In genomic region chr1:209411491-209411929, GRCh38 we compare ENCODE assay signal across 11 cellular contexts.
A peak's percentile ranks its signal among the peaks of the same experiment; 100 is the strongest.
DNase-seq lines count a peak whose midpoint lies in the region; ATAC-seq and TF ChIP-seq lines count a peak whose summit lies in the region.
"Had no signal": no experiment of that assay in that cellular context is flagged by ENCODE, and none has a peak within 500 bp of the region (broad histone marks: within the 10 kb centered on the region; RNA-seq: fewer than 3 reads in every experiment).

No MANE protein-coding gene starts in this region.

- H3K27me3 Mint-ChIP-seq in chondrocyte (ENCODE audit: low read depth), result no peaks in the 10 kb centered on the region
- peaks cover 21% of the 10 kb centered on the region for H3K27me3 Mint-ChIP-seq in activated T-helper 2 cell treated with anti-CD3 and anti-CD28 coated beads, Interferon-gamma antibody, Interleukin-2, Interleukin-4, amounts not matched to agents 10 μg/mL and 5 μg/mL and 100 μg/mL, durations not matched to agents 14 hours and 24 hours and 36 hours (ENCODE audit: low read depth)

- H3K9me3 ChIP-seq in lower lobe of right lung, result no peaks in the 10 kb centered on the region
- no peaks in the 10 kb centered on the region for H3K9me3 ChIP-seq in aorta (ENCODE audit: control insufficient read depth, low read length)
- H3K9me3 ChIP-seq in WERI-Rb-1 (ENCODE audit: severe bottlenecking), result no peaks in the 10 kb centered on the region

- H3K4me1 ChIP-seq in lower lobe of right lung, result peaks cover 6% of the 10 kb centered on the region
- no peaks in the 10 kb centered on the region for H3K4me1 ChIP-seq in aorta (ENCODE audit: control insufficient read depth in 1 of 2, insufficient read depth in 2 of 2, low read length in 2 of 2)

- H3K27ac Mint-ChIP-seq in chondrocyte (ENCODE audit: unreplicated experiment), result peak overlapping the region; percentile 42
- no peak overlapping the region for H3K27ac Mint-ChIP-seq in activated T-helper 2 cell treated with anti-CD3 and anti-CD28 coated beads, Interferon-gamma antibody, Interleukin-2, Interleukin-4, amounts not matched to agents 10 μg/mL and 5 μg/mL and 100 μg/mL, durations not matched to agents 14 hours and 24 hours and 36 hours

- H3K27me3 ChIP-seq in lower lobe of right lung (ENCODE audit: low read depth), result no peaks in the 10 kb centered on the region
- H3K27me3 ChIP-seq in aorta (ENCODE audit: control insufficient read depth in 1 of 2, insufficient read depth in 2 of 2, low read length in 1 of 2), result no peaks in the 10 kb centered on the region
- peaks cover 35% of the 10 kb centered on the region for H3K27me3 ChIP-seq in WERI-Rb-1 (ENCODE audit: insufficient read depth, low read depth, severe bottlenecking)

- intact Hi-C loops in lower lobe of right lung (cut with DNase I), result no loop called here
- intact Hi-C loops in aorta (cut with DNase I), result loop anchor here in 1 of 2 donors (2.0 kb wide), 1 partner anchor 17 kb away; no protein-coding TSS in a partner anchor
- intact Hi-C loops in activated T-helper 2 cell treated with anti-CD3 and anti-CD28 coated beads, Interferon-gamma antibody, Interleukin-2, Interleukin-4, amounts not matched to agents 10 μg/mL and 5 μg/mL and 100 μg/mL, durations not matched to agents 14 hours and 24 hours and 36 hours (cut with micrococcal nuclease), result no loop called here

- H3K36me3 ChIP-seq in lower lobe of right lung (no peaks in the 10 kb centered on the region), aorta (ENCODE audit: control insufficient read depth in 1 of 2, insufficient read depth in 2 of 2, low read length in 1 of 2) (no peaks in the 10 kb centered on the region), WERI-Rb-1 (no peaks in the 10 kb centered on the region)

- H3K27ac ChIP-seq in lower lobe of right lung (no peak overlapping the region), aorta (ENCODE audit: low read depth in 1 of 2, low read length in 2 of 2) (no peak overlapping the region), WERI-Rb-1 (no peak overlapping the region)

- no peaks in the 10 kb centered on the region for H3K9me3 Mint-ChIP-seq in chondrocyte (ENCODE audit: low read depth)
- no peaks in the 10 kb centered on the region for H3K9me3 Mint-ChIP-seq in activated T-helper 2 cell treated with anti-CD3 and anti-CD28 coated beads, Interferon-gamma antibody, Interleukin-2, Interleukin-4, amounts not matched to agents 10 μg/mL and 5 μg/mL and 100 μg/mL, durations not matched to agents 14 hours and 24 hours and 36 hours

- peaks cover 15% of the 10 kb centered on the region for H3K4me1 Mint-ChIP-seq in chondrocyte (ENCODE audit: low read depth)
- H3K4me1 Mint-ChIP-seq in activated T-helper 2 cell treated with anti-CD3 and anti-CD28 coated beads, Interferon-gamma antibody, Interleukin-2, Interleukin-4, amounts not matched to agents 10 μg/mL and 5 μg/mL and 100 μg/mL, durations not matched to agents 14 hours and 24 hours and 36 hours (ENCODE audit: low read depth), result no peaks in the 10 kb centered on the region

- no peak overlapping the region for H3K4me3 Mint-ChIP-seq in chondrocyte (ENCODE audit: unreplicated experiment)
- no peak overlapping the region for H3K4me3 Mint-ChIP-seq in activated T-helper 2 cell treated with anti-CD3 and anti-CD28 coated beads, Interferon-gamma antibody, Interleukin-2, Interleukin-4, amounts not matched to agents 10 μg/mL and 5 μg/mL and 100 μg/mL, durations not matched to agents 14 hours and 24 hours and 36 hours (ENCODE audit: low read depth)

- no peak for TF ChIP-seq CTCF in chondrocyte (IDR thresholded peaks at IDR 0.05)
- no peak for TF ChIP-seq CTCF in lower lobe of right lung (IDR thresholded peaks at IDR 0.05)
- no peak for TF ChIP-seq CTCF in WERI-Rb-1 (IDR thresholded peaks at IDR 0.05; ENCODE audit: low read depth, low read length)

- peak; percentile 40 to 71 for ATAC-seq in lower lobe of right lung
- peak; percentile 66 for ATAC-seq in aorta (ENCODE audit: low FRiP score)
- ATAC-seq in GM21423 (IDR thresholded peaks at IDR 0.05; ENCODE audit: unreplicated experiment), result no peak
- ATAC-seq: stimulated activated naive CD8-positive, alpha-beta T cell treated with anti-CD3 and anti-CD28 coated beads, Interleukin-15, Interleukin-2, amounts not matched to agents 100 U/mL and 50 U/mL, for 24 hours had no signal

- H3K4me3 ChIP-seq in lower lobe of right lung (no peak overlapping the region), aorta (ENCODE audit: low read length in 2 of 2) (no peak overlapping the region), WERI-Rb-1 (ENCODE audit: low read depth, low read length) (no peak overlapping the region)

- H3K36me3 Mint-ChIP-seq in chondrocyte (ENCODE audit: low read depth), result no peaks in the 10 kb centered on the region
- H3K36me3 Mint-ChIP-seq in activated T-helper 2 cell treated with anti-CD3 and anti-CD28 coated beads, Interferon-gamma antibody, Interleukin-2, Interleukin-4, amounts not matched to agents 10 μg/mL and 5 μg/mL and 100 μg/mL, durations not matched to agents 14 hours and 24 hours and 36 hours (ENCODE audit: low read depth), result no peaks in the 10 kb centered on the region

- 11 to 14% methylated on average over 3 of the region's 3 CpGs for WGBS in aorta, 2 donors

- peak; percentile 51 for DNase-seq in NCI-H2171 treated with DMSO at 0.1 percent for 48 hours (lab: John Stamatoyannopoulos, UW)
- no peak for DNase-seq in NCI-H2171 (lab: John Stamatoyannopoulos, UW)
- no peak for DNase-seq in chondrocyte (ENCODE audit: low spot score)
- no peak for DNase-seq in lower lobe of right lung
- DNase-seq in aorta, result no peak
- no peak for DNase-seq in activated T-helper 2 cell treated with anti-CD3 and anti-CD28 coated beads, Interferon-gamma antibody, Interleukin-2, Interleukin-4, amounts not matched to agents 10 μg/mL and 5 μg/mL and 100 μg/mL, durations not matched to agents 14 hours and 24 hours and 36 hours (ENCODE audit: low spot score)
- no peak for DNase-seq in WERI-Rb-1
- DNase-seq: activated CD4-positive, CD25-positive, alpha-beta regulatory T cell; NCI-H69; stimulated activated naive CD8-positive, alpha-beta T cell treated with anti-CD3 and anti-CD28 coated beads, Interleukin-15, Interleukin-2, amounts not matched to agents 100 U/mL and 50 U/mL, for 24 hours had no signal
